Comparison of ENCODE assay signal across 1 cellular context in the genomic region with DNA sequence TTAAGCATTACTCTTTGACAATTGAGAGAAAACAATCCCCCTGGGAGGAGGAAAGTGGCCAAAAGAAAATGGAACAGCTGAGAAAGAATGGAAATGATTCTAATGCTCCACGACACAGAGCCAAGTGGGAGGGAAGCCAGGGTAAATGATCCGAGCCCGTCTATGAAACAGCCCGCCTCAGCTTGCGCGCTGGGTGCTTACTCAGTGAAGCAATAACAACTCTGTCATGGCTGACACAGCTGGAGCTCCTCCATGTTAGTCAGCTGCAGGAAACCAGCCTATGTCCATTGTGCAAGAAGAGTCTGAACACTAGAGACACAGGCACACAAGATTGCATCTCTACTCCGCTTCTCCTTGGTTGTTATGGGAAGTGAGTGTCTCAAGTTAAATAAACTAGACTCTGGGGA.
A peak's percentile ranks its signal among the peaks of the same experiment; 100 is the strongest.
TF ChIP-seq lines count a peak whose summit lies in the region.

No MANE protein-coding gene starts in this region.

TF ChIP-seq in K562, 482 proteins besides CTCF, POLR2A, EP300 and RAD21 (continues in another document):
- TF ChIP-seq MEIS2 (IDR thresholded peaks at IDR 0.05; ENCODE audit: partially characterized antibody), result no peak
- TF ChIP-seq IRF1 (CRISPR knock-in tag; IDR thresholded peaks at IDR 0.05; ENCODE audit: borderline replicate concordance), result no peak
- TF ChIP-seq COPS2 (conservative IDR thresholded peaks at IDR 0.05), result no peak
- TF ChIP-seq OTX1 (CRISPR knock-in tag; IDR thresholded peaks at IDR 0.05), result no peak
- no peak for TF ChIP-seq MAZ (CRISPR knock-in tag; conservative IDR thresholded peaks at IDR 0.05 in 1 of 2, IDR thresholded peaks at IDR 0.05 in 1 of 2)
- TF ChIP-seq, protein P1, sequence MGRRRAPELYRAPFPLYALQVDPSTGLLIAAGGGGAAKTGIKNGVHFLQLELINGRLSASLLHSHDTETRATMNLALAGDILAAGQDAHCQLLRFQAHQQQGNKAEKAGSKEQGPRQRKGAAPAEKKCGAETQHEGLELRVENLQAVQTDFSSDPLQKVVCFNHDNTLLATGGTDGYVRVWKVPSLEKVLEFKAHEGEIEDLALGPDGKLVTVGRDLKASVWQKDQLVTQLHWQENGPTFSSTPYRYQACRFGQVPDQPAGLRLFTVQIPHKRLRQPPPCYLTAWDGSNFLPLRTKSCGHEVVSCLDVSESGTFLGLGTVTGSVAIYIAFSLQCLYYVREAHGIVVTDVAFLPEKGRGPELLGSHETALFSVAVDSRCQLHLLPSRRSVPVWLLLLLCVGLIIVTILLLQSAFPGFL (CRISPR knock-in tag; IDR thresholded peaks at IDR 0.05), result no peak
- TF ChIP-seq PHF8 (IDR thresholded peaks at IDR 0.05; ENCODE audit: borderline replicate concordance, low read length), result no peak
- TF ChIP-seq CBX2 (IDR thresholded peaks at IDR 0.05; ENCODE audit: insufficient read depth, low read length, poor library complexity, severe bottlenecking), result no peak
- no peak for TF ChIP-seq GTF2B (IDR thresholded peaks at IDR 0.05; ENCODE audit: extremely low read depth, insufficient read length)
- no peak for TF ChIP-seq JUNB (CRISPR knock-in tag; conservative IDR thresholded peaks at IDR 0.05)
- TF ChIP-seq NR2C1 (IDR thresholded peaks at IDR 0.05), result no peak
- TF ChIP-seq NR2C1 (tag; IDR thresholded peaks at IDR 0.05), result 0 out of 2 replicates have a peak, but pooled peaks have one; percentile 39
- no peak for TF ChIP-seq ZBTB1 (CRISPR knock-in tag; IDR thresholded peaks at IDR 0.05; ENCODE audit: borderline replicate concordance, low read depth)
- TF ChIP-seq, protein P2, sequence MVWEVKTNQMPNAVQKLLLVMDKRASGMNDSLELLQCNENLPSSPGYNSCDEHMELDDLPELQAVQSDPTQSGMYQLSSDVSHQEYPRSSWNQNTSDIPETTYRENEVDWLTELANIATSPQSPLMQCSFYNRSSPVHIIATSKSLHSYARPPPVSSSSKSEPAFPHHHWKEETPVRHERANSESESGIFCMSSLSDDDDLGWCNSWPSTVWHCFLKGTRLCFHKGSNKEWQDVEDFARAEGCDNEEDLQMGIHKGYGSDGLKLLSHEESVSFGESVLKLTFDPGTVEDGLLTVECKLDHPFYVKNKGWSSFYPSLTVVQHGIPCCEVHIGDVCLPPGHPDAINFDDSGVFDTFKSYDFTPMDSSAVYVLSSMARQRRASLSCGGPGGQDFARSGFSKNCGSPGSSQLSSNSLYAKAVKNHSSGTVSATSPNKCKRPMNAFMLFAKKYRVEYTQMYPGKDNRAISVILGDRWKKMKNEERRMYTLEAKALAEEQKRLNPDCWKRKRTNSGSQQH (CRISPR knock-in tag; IDR thresholded peaks at IDR 0.05), result no peak
- TF ChIP-seq KDM4B (IDR thresholded peaks at IDR 0.05; ENCODE audit: borderline replicate concordance in 2 of 2, low read depth in 1 of 2), result no peak
- no peak for TF ChIP-seq KAT7 (CRISPR knock-in tag; IDR thresholded peaks at IDR 0.05; ENCODE audit: borderline replicate concordance)
- TF ChIP-seq NFE2 (IDR thresholded peaks at IDR 0.05; ENCODE audit: low read depth), result no peak
- 0 out of 4 replicates have a peak, but pooled peaks of 1 of the 2 experiments have one; percentile 39 for TF ChIP-seq TEAD1 (CRISPR knock-in tag; IDR thresholded peaks at IDR 0.05)
- TF ChIP-seq ZNF239 (CRISPR knock-in tag; IDR thresholded peaks at IDR 0.05), result peak; percentile 62
- TF ChIP-seq ZC3H11A (IDR thresholded peaks at IDR 0.05; ENCODE audit: low read depth, low read length), result no peak
- no peak for TF ChIP-seq THRA (IDR thresholded peaks at IDR 0.05)
- TF ChIP-seq NFE2L1 (tag; IDR thresholded peaks at IDR 0.05; ENCODE audit: borderline replicate concordance, low read depth), result no peak
- TF ChIP-seq CBFA2T3 (IDR thresholded peaks at IDR 0.05), result no peak
- no peak for TF ChIP-seq CUX1 (CRISPR knock-in tag; IDR thresholded peaks at IDR 0.05)
- TF ChIP-seq SMAD3 (CRISPR knock-in tag; conservative IDR thresholded peaks at IDR 0.05), result peak; percentile 68; the same call in 1 of the 2 replicates
- TF ChIP-seq FIP1L1 (IDR thresholded peaks at IDR 0.05; ENCODE audit: low read depth, low read length, poor library complexity, severe bottlenecking), result no peak
- TF ChIP-seq HOMEZ (CRISPR knock-in tag; IDR thresholded peaks at IDR 0.05), result no peak
- TF ChIP-seq SMARCB1 (IDR thresholded peaks at IDR 0.05; ENCODE audit: insufficient read length, low read depth), result no peak
- TF ChIP-seq, protein P3, sequence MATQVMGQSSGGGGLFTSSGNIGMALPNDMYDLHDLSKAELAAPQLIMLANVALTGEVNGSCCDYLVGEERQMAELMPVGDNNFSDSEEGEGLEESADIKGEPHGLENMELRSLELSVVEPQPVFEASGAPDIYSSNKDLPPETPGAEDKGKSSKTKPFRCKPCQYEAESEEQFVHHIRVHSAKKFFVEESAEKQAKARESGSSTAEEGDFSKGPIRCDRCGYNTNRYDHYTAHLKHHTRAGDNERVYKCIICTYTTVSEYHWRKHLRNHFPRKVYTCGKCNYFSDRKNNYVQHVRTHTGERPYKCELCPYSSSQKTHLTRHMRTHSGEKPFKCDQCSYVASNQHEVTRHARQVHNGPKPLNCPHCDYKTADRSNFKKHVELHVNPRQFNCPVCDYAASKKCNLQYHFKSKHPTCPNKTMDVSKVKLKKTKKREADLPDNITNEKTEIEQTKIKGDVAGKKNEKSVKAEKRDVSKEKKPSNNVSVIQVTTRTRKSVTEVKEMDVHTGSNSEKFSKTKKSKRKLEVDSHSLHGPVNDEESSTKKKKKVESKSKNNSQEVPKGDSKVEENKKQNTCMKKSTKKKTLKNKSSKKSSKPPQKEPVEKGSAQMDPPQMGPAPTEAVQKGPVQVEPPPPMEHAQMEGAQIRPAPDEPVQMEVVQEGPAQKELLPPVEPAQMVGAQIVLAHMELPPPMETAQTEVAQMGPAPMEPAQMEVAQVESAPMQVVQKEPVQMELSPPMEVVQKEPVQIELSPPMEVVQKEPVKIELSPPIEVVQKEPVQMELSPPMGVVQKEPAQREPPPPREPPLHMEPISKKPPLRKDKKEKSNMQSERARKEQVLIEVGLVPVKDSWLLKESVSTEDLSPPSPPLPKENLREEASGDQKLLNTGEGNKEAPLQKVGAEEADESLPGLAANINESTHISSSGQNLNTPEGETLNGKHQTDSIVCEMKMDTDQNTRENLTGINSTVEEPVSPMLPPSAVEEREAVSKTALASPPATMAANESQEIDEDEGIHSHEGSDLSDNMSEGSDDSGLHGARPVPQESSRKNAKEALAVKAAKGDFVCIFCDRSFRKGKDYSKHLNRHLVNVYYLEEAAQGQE (CRISPR knock-in tag; IDR thresholded peaks at IDR 0.05; ENCODE audit: low read depth), result no peak
- no peak for TF ChIP-seq ESRRA (IDR thresholded peaks at IDR 0.05; ENCODE audit: borderline replicate concordance, low read depth)
- no peak for TF ChIP-seq FOXP1 (CRISPR knock-in tag; IDR thresholded peaks at IDR 0.05)
- no peak for TF ChIP-seq ZNF668 (CRISPR knock-in tag; IDR thresholded peaks at IDR 0.05)
- no peak for TF ChIP-seq ZNF592 (IDR thresholded peaks at IDR 0.05)
- TF ChIP-seq NBN (IDR thresholded peaks at IDR 0.05; ENCODE audit: low read depth), result no peak
- TF ChIP-seq BRCA1 (IDR thresholded peaks at IDR 0.05), result no peak
- no peak for TF ChIP-seq BRCA1 (CRISPR knock-in tag; IDR thresholded peaks at IDR 0.05)
- TF ChIP-seq ZNF133 (CRISPR knock-in tag; IDR thresholded peaks at IDR 0.05), result no peak
- TF ChIP-seq FOSL1 (tag; conservative IDR thresholded peaks at IDR 0.05), result 0 out of 2 replicates have a peak, but pooled peaks have one; percentile 41
- TF ChIP-seq GABPA (tag; conservative IDR thresholded peaks at IDR 0.05; ENCODE audit: low read depth), result peak; percentile 47
- no peak for TF ChIP-seq ZNF212 (CRISPR knock-in tag; IDR thresholded peaks at IDR 0.05)
- no peak for TF ChIP-seq ZNF431 (CRISPR knock-in tag; IDR thresholded peaks at IDR 0.05)
- TF ChIP-seq RFX1 (IDR thresholded peaks at IDR 0.05), result 0 out of 2 replicates have a peak, but pooled peaks have one; percentile 16
- no peak for TF ChIP-seq HDAC1 (IDR thresholded peaks at IDR 0.05)
